ENCODE assay signal across 2 cellular contexts in genomic region chr13:114211446-114211845, GRCh38.
TF ChIP-seq lines count a peak whose summit lies in the region.

No MANE protein-coding gene starts in this region.

TF ChIP-seq in SK-N-SH, 30 proteins besides CTCF, POLR2A, EP300 and RAD21:
- TF ChIP-seq IRF3 (IDR thresholded peaks at IDR 0.05; ENCODE audit: low read depth, low read length) (no peak), POLR2AphosphoS5 (IDR thresholded peaks at IDR 0.05; ENCODE audit: low read depth, low read length) (no peak), SIN3A (IDR thresholded peaks at IDR 0.05; ENCODE audit: borderline replicate concordance, low read depth, low read length) (no peak), FOSL2 (IDR thresholded peaks at IDR 0.05; ENCODE audit: borderline replicate concordance, low read depth) (no peak), CHD2 (IDR thresholded peaks at IDR 0.05; ENCODE audit: low read length, partially characterized antibody) (no peak), USF1 (IDR thresholded peaks at IDR 0.05; ENCODE audit: borderline replicate concordance, low read depth) (no peak), ZBTB33 (IDR thresholded peaks at IDR 0.05; ENCODE audit: borderline replicate concordance, low read depth) (no peak)

TF ChIP-seq in SK-N-SH treated with all-trans-retinoic acid at 6 μM for 48 hours, 23 proteins besides CTCF, POLR2A, EP300 and RAD21 (continued from another document):
- TF ChIP-seq TSHZ2 (CRISPR knock-in tag; IDR thresholded peaks at IDR 0.05) (no peak), CREB5 (CRISPR knock-in tag; IDR thresholded peaks at IDR 0.05; ENCODE audit: low read depth) (no peak), SNAI2 (CRISPR knock-in tag; IDR thresholded peaks at IDR 0.05) (no peak)
